In genomic region chr13:95197548-95197947, GRCh38 we compare ENCODE assay signal across 29 cellular contexts.
"Had no signal": no experiment of that assay in that cellular context is flagged by ENCODE, and none has a peak within 500 bp of the region (broad histone marks: within the 10 kb centered on the region; RNA-seq: fewer than 3 reads in every experiment).

No MANE protein-coding gene starts in this region.

- H3K36me3 ChIP-seq: neural progenitor cell, right atrium auricular region, thyroid gland, vagina had no signal

- H3K27ac ChIP-seq: dorsolateral prefrontal cortex, epithelial cell of prostate, foreskin keratinocyte, heart right ventricle, lower lobe of right lung, neural progenitor cell, parathyroid adenoma, right atrium auricular region, sigmoid colon, stomach, thyroid gland, vagina had no signal

- FAIRE-seq: colon had no signal

- H2AFZ ChIP-seq: neural progenitor cell, parathyroid adenoma had no signal

- H3K9ac ChIP-seq: neural progenitor cell, parathyroid adenoma had no signal

- H3K27me3 ChIP-seq: dorsolateral prefrontal cortex, foreskin keratinocyte, heart right ventricle, neural progenitor cell, right atrium auricular region, sigmoid colon, stomach, thyroid gland, vagina had no signal

- ATAC-seq: esophagus mucosa; foreskin keratinocyte; heart right ventricle; left ventricle myocardium superior; lower lobe of right lung; mucosa of descending colon; natural killer cell treated with Interleukin-12 subunit alpha and Interleukin-12 subunit beta and Interleukin-15 and Interleukin-18, amount 100 ng/mL, for 72 hours; stimulated activated effector memory CD8-positive, alpha-beta T cell treated with anti-CD3 and anti-CD28 coated beads, Interleukin-12 subunit alpha, Interleukin-12 subunit beta, amount 100 ng/mL, for 72 hours had no signal

- H3K9me3 ChIP-seq: lower lobe of right lung, right atrium auricular region, sigmoid colon, stomach, thyroid gland, vagina had no signal

- DNase-seq: dorsolateral prefrontal cortex; effector CD4-positive, alpha-beta T cell; foreskin keratinocyte; glutamatergic neuron; heart right ventricle; hypothalamus; immature natural killer cell; islet precursor cell; kidney glomerular epithelial cell; left ventricle myocardium superior; lower lobe of right lung; mucosa of descending colon; naive B cell; sigmoid colon; stimulated activated CD4-positive, alpha-beta T cell treated with anti-CD3 and anti-CD28 coated beads, Interleukin-2, amount 100 ng/mL, for 24 hours; stimulated activated CD4-positive, alpha-beta T cell treated with anti-CD3 and anti-CD28 coated beads, Interleukin-4, amount 100 ng/mL, for 24 hours; stimulated activated naive CD4-positive, alpha-beta T cell treated with Interleukin-2 at 50 U/mL for 16 hours; stomach; thyroid gland; trophoblast cell had no signal

- H3K4me3 ChIP-seq: dorsolateral prefrontal cortex, heart right ventricle, lower lobe of right lung, mucosa of descending colon, neural progenitor cell, right atrium auricular region, sigmoid colon, stomach, thyroid gland, vagina had no signal

- H3K4me1 ChIP-seq: foreskin keratinocyte, heart right ventricle, right atrium auricular region, sigmoid colon, stomach, vagina had no signal

- H3K4me2 ChIP-seq: neural progenitor cell had no signal
